Comparison of ENCODE assay signal across 18 cellular contexts in the genomic region with DNA sequence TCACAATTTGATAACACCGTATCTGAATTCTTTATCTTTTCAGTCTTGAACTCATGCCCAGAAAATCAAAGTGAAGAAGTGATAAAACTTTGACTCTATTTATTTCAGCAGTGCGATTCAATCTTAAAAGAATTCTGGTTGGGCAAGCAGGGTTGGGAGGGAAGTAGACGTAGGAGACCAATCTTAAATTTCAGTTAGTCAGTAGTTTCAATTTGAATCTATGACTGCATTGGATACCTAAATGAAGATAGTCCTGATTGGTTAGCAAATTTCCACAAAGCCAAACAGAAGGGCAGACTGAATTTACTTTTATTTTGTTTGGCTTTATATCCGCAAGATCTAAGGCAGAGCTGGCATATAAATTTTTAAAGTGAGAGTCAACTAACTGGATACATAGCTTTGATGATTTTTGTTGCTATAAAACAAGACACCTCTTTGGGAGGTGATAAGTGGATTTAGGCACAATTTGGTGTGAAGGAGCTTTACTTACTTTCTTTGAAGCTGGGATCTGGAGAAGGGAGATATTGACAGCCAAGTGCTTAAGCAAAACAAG. TPM values are rescaled to one million over a fixed set of nuclear protein-coding genes. Genes with fewer than 3 reads are reported as not detected.
DNase-seq lines count a peak whose midpoint lies in the region; ATAC-seq and TF ChIP-seq lines count a peak whose summit lies in the region.
"Had no signal": no experiment of that assay in that cellular context is flagged by ENCODE, and none has a peak within 500 bp of the region (broad histone marks: within the 10 kb centered on the region; RNA-seq: fewer than 3 reads in every experiment).

No MANE protein-coding gene starts in this region.

- H4K20me1 ChIP-seq in PC-9 (ENCODE audit: insufficient read depth) = no peaks in the 10 kb centered on the region

- no peak for DNase-seq in PC-9
- DNase-seq in fibroblast of the aortic adventitia (ENCODE audit: low read depth) = peak; percentile 27
- DNase-seq in mesothelial cell of epicardium (ENCODE audit: low spot score in 2 of 2, unreplicated experiment in 2 of 2) = no peak
- DNase-seq in type B pancreatic cell (ENCODE audit: extremely low spot score, unreplicated experiment) = no peak
- DNase-seq in stimulated activated effector memory CD8-positive, alpha-beta T cell treated with anti-CD3 and anti-CD28 coated beads, Interleukin-12 subunit alpha, Interleukin-12 subunit beta, amount 100 ng/mL, for 72 hours (ENCODE audit: low spot score in 2 of 2) = no peak
- no peak for DNase-seq in activated naive CD4-positive, alpha-beta T cell treated with anti-CD3 and anti-CD28 coated beads, Interleukin-2, amount 50 U/mL, for 72 hours (ENCODE audit: low spot score in 2 of 2)
- DNase-seq in lower leg skin (ENCODE audit: low spot score in 2 of 2) = no peak
- DNase-seq: activated T-cell treated with anti-CD3 and anti-CD28 coated beads, Interleukin-2, amount 50 U/mL, for 4 hours; amniotic stem cell; dermis blood vessel endothelial cell; GF-D8; mammary epithelial cell; MM.1S; PC-3; posterior cingulate gyrus; stomach had no signal

- H3K27me3 ChIP-seq in PC-9 (ENCODE audit: insufficient read depth, low read depth) = no peaks in the 10 kb centered on the region

- H3F3A ChIP-seq in PC-9 (ENCODE audit: insufficient read depth, low read depth) = no peaks in the 10 kb centered on the region

- H2AFZ ChIP-seq in PC-9 = no peak overlapping the region

- H3K4me1 Mint-ChIP-seq in mesothelial cell of epicardium = peaks cover 59% of the 10 kb centered on the region
- peaks cover 48% of the 10 kb centered on the region for H3K4me1 Mint-ChIP-seq in type B pancreatic cell (ENCODE audit: unreplicated experiment)
- H3K4me1 Mint-ChIP-seq in stimulated activated effector memory CD8-positive, alpha-beta T cell treated with anti-CD3 and anti-CD28 coated beads, Interleukin-12 subunit alpha, Interleukin-12 subunit beta, amount 100 ng/mL, for 72 hours = no peaks in the 10 kb centered on the region

- H3K36me3 Mint-ChIP-seq in mesothelial cell of epicardium (no peaks in the 10 kb centered on the region), type B pancreatic cell (no peaks in the 10 kb centered on the region)
- no peaks in the 10 kb centered on the region for H3K36me3 Mint-ChIP-seq in stimulated activated effector memory CD8-positive, alpha-beta T cell treated with anti-CD3 and anti-CD28 coated beads, Interleukin-12 subunit alpha, Interleukin-12 subunit beta, amount 100 ng/mL, for 72 hours
- peaks cover 0 to 10% of the 10 kb centered on the region in 2 donors for H3K36me3 Mint-ChIP-seq in activated naive CD4-positive, alpha-beta T cell treated with anti-CD3 and anti-CD28 coated beads, Interleukin-2, amount 50 U/mL, for 72 hours

- H3K79me2 ChIP-seq in PC-9 (ENCODE audit: low read depth) = no peaks in the 10 kb centered on the region; the same call in 1 of the 2 replicates

- CTCF ChIA-PET in PC-9 (lab: Charles Lee) = no interaction called here

- WGBS in lower leg skin, 2 donors = 39 to 46% methylated on average over 4 of the region's 4 CpGs

- no peak for ATAC-seq in stimulated activated effector memory CD8-positive, alpha-beta T cell treated with anti-CD3 and anti-CD28 coated beads, Interleukin-12 subunit alpha, Interleukin-12 subunit beta, amount 100 ng/mL, for 72 hours
- no peak for ATAC-seq in GM19467 (IDR thresholded peaks at IDR 0.05; ENCODE audit: unreplicated experiment)
- no peak for ATAC-seq in activated naive CD4-positive, alpha-beta T cell treated with anti-CD3 and anti-CD28 coated beads, Interleukin-2, amount 50 U/mL, for 72 hours
- ATAC-seq: activated T-cell treated with anti-CD3 and anti-CD28 coated beads, Interleukin-2, amount 50 U/mL, for 4 hours; HCT116; PC-3 had no signal

- H3K9me3 ChIP-seq in PC-9 (ENCODE audit: insufficient read depth, low read depth) = no peaks in the 10 kb centered on the region
- H3K9me3 ChIP-seq: stomach had no signal

- no peaks in the 10 kb centered on the region for H3K36me3 ChIP-seq in PC-9 (ENCODE audit: low read depth)
- H3K36me3 ChIP-seq: stomach had no signal

- POLR2A ChIA-PET in PC-9 (lab: Charles Lee; ENCODE audit: unreplicated experiment) = no interaction called here

- no peak overlapping the region for H3K27ac ChIP-seq in PC-9

- no peak for TF ChIP-seq POLR2A in lower leg skin (IDR thresholded peaks at IDR 0.05)

- no TSS peak for BruUV-seq in PC-9 (replicated peaks; lab: Mats Ljungman, UMichigan)

- intact Hi-C loops in PC-9 (cut with micrococcal nuclease; ENCODE audit: unreplicated experiment) = no loop called here
- intact Hi-C loops in lower leg skin (cut with DNase I; ENCODE audit: low total_unique reads) = no loop called here

- H3K27ac Mint-ChIP-seq in mesothelial cell of epicardium (peak overlapping the region; percentile 23), type B pancreatic cell (no peak overlapping the region)
- no peak overlapping the region for H3K27ac Mint-ChIP-seq in stimulated activated effector memory CD8-positive, alpha-beta T cell treated with anti-CD3 and anti-CD28 coated beads, Interleukin-12 subunit alpha, Interleukin-12 subunit beta, amount 100 ng/mL, for 72 hours
- H3K27ac Mint-ChIP-seq in activated naive CD4-positive, alpha-beta T cell treated with anti-CD3 and anti-CD28 coated beads, Interleukin-2, amount 50 U/mL, for 72 hours = no peak overlapping the region

- H3K27me3 Mint-ChIP-seq in mesothelial cell of epicardium (ENCODE audit: low read depth) = no peaks in the 10 kb centered on the region
- H3K27me3 Mint-ChIP-seq in type B pancreatic cell = peaks cover 3% of the 10 kb centered on the region

- H3K4me3 Mint-ChIP-seq in mesothelial cell of epicardium = no peak overlapping the region
- H3K4me3 Mint-ChIP-seq in type B pancreatic cell = peak overlapping the region; percentile 63
- H3K4me3 Mint-ChIP-seq in stimulated activated effector memory CD8-positive, alpha-beta T cell treated with anti-CD3 and anti-CD28 coated beads, Interleukin-12 subunit alpha, Interleukin-12 subunit beta, amount 100 ng/mL, for 72 hours = no peak overlapping the region
- H3K4me3 Mint-ChIP-seq: activated T-cell treated with anti-CD3 and anti-CD28 coated beads, Interleukin-2, amount 50 U/mL, for 4 hours had no signal

- no peaks in the 10 kb centered on the region for H3K9me2 ChIP-seq in PC-9 (ENCODE audit: insufficient read depth)

- peaks cover 26% of the 10 kb centered on the region for H3K4me1 ChIP-seq in PC-9 (replicated peaks; ENCODE audit: insufficient read depth)

- H3K4me2 ChIP-seq in PC-9 = peak overlapping the region; percentile 88

- no peak overlapping the region for H3K4me3 ChIP-seq in PC-9
- no peak overlapping the region for H3K4me3 ChIP-seq in fibroblast of the aortic adventitia (ENCODE audit: low read depth, low read length)
- no peak overlapping the region for H3K4me3 ChIP-seq in lower leg skin (ENCODE audit: low read depth, poor library complexity, severe bottlenecking)

- TF ChIP-seq CTCF in PC-9 (conservative IDR thresholded peaks at IDR 0.05) (no peak), fibroblast of the aortic adventitia (IDR thresholded peaks at IDR 0.05; ENCODE audit: insufficient read depth, low read length) (no peak), mesothelial cell of epicardium (IDR thresholded peaks at IDR 0.05; ENCODE audit: unreplicated experiment) (no peak), type B pancreatic cell (conservative IDR thresholded peaks at IDR 0.05) (no peak), lower leg skin (IDR thresholded peaks at IDR 0.05) (no peak)

- peaks cover 4% of the 10 kb centered on the region for H3K9me3 Mint-ChIP-seq in mesothelial cell of epicardium
- H3K9me3 Mint-ChIP-seq in type B pancreatic cell = no peaks in the 10 kb centered on the region
- peaks cover 26% of the 10 kb centered on the region for H3K9me3 Mint-ChIP-seq in stimulated activated effector memory CD8-positive, alpha-beta T cell treated with anti-CD3 and anti-CD28 coated beads, Interleukin-12 subunit alpha, Interleukin-12 subunit beta, amount 100 ng/mL, for 72 hours
- H3K9me3 Mint-ChIP-seq in activated naive CD4-positive, alpha-beta T cell treated with anti-CD3 and anti-CD28 coated beads, Interleukin-2, amount 50 U/mL, for 72 hours = peaks cover 9 to 18% of the 10 kb centered on the region in 2 donors

RNA-seq across cellular contexts. Expression of a gene that starts 2.6 kb away (rescaled TPM):
- total RNA-seq in PC-9 (2021) (8.5 and 9.4 TPM in 2 replicates), fibroblast of the aortic adventitia (ENCODE audit: low replicate concordance) (24.5 and 25.3 TPM in 2 replicates), mesothelial cell of epicardium (22.9 to 24.3 TPM (median 23.4 TPM) in 3 replicates), type B pancreatic cell (ENCODE audit: low replicate concordance) (24.5 and 28.0 TPM in 2 replicates), lower leg skin (1 to 10 TPM; 3.0 to 8.6 (median 6.6) TPM)
- not detected for total RNA-seq in activated naive CD4-positive, alpha-beta T cell treated with anti-CD3 and anti-CD28 coated beads, Interleukin-2, amount 50 U/mL, for 72 hours
- total RNA-seq: PC-3 had no signal
